ENCODE assay signal across 5 cellular contexts in genomic region chr3:62052331-62052730, GRCh38.
"Had no signal": no experiment of that assay in that cellular context is flagged by ENCODE, and none has a peak within 500 bp of the region (broad histone marks: within the 10 kb centered on the region; RNA-seq: fewer than 3 reads in every experiment).

No MANE protein-coding gene starts in this region.

- H3K4me3 ChIP-seq: K562 had no signal

- ATAC-seq: HepG2, K562 had no signal

- H3K36me3 Mint-ChIP-seq: IgD-negative memory B cell had no signal

- H3K27ac Mint-ChIP-seq: IgD-negative memory B cell had no signal

- H3K9me3 Mint-ChIP-seq: IgD-negative memory B cell had no signal

- H3K4me1 Mint-ChIP-seq: IgD-negative memory B cell had no signal

- DNase-seq: KG1 had no signal

- H3K27me3 Mint-ChIP-seq: IgD-negative memory B cell had no signal

- H3K4me3 Mint-ChIP-seq: IgD-negative memory B cell had no signal

- H3K27ac ChIP-seq: HL-60 had no signal
